ENCODE assay signal across 32 cellular contexts in the genomic region with DNA sequence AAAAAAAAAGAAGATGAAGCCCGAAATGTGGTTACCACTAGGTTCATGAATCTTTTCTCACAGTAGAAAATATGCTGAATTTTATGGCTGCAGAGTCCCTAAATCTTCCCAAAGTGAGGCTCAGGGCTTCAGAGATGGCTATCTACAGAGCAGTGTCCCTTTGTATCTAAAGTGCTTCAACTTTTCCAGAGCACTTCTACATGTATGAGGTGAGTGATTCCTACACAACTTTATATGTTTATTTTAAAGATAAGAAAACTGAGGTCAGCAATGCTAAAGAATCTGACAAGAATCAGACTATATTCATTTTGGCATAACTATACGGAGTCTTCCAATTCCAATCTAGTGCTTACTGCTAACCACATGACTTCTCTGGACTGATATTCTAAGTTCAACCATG.
"Had no signal": no experiment of that assay in that cellular context is flagged by ENCODE, and none has a peak within 500 bp of the region (broad histone marks: within the 10 kb centered on the region; RNA-seq: fewer than 3 reads in every experiment).

No MANE protein-coding gene starts in this region.

- H3K4me1 Mint-ChIP-seq: activated CD4-positive, alpha-beta T cell treated with anti-CD3 and anti-CD28 coated beads, Interleukin-2, amount 10 ng/mL, durations not matched to agents 24 days and 14 days had no signal

- H3K9me3 ChIP-seq: body of pancreas, breast epithelium, SJCRH30 had no signal

- DNase-seq: activated CD4-positive, alpha-beta T cell treated with anti-CD3 and anti-CD28 coated beads, Interleukin-2, amount 10 ng/mL, durations not matched to agents 24 days and 14 days; activated CD4-positive, alpha-beta T cell treated with anti-CD3 and anti-CD28 coated beads, Interleukin-2, amount 50 U/mL, for 4 hours; activated CD4-positive, CD25-positive, alpha-beta regulatory T cell; activated CD8-positive, alpha-beta T cell treated with anti-CD3 and anti-CD28 coated beads for 36 hours; activated gamma-delta T cell; activated naive CD4-positive, alpha-beta T cell treated with Interleukin-2 at 50 U/mL for 16 hours; activated naive CD8-positive, alpha-beta T cell treated with anti-CD3 and anti-CD28 coated beads, Interleukin-2, amount 10 ng/mL, durations not matched to agents 7 days and 5 days; activated T-cell treated with anti-CD3 and anti-CD28 coated beads, Interleukin-2, amount 50 U/mL, for 1 hour; amygdala; Karpas-422; KBM-7; NCI-H1048; NCI-H1105 treated with DMSO at 0.1 percent for 48 hours; NCI-H1436; NCI-H1694; NCI-H1930; NCI-H2081 treated with DMSO at 0.1 percent for 48 hours; NCI-H226; NCI-H524 treated with DMSO at 0.1 percent for 48 hours; NK-92 treated with Interleukin-12 subunit alpha and Interleukin-12 subunit beta, amount 100 ng/mL, for 24 hours; SHP77; SJCRH30; T-helper 1 cell; T-helper 2 cell; T-helper 9 cell; WERI-Rb-1 had no signal

- H3K4me1 ChIP-seq: SJCRH30 had no signal

- H3K36me3 ChIP-seq: breast epithelium, WERI-Rb-1 had no signal

- H3K4me3 ChIP-seq: body of pancreas, breast epithelium, SJCRH30, SK-N-MC had no signal

- H3K9me3 Mint-ChIP-seq: activated CD4-positive, alpha-beta T cell treated with anti-CD3 and anti-CD28 coated beads, Interleukin-2, amount 10 ng/mL, durations not matched to agents 24 days and 14 days; activated CD8-positive, alpha-beta T cell treated with anti-CD3 and anti-CD28 coated beads for 36 hours; activated naive CD4-positive, alpha-beta T cell treated with anti-CD3 and anti-CD28 coated beads, Interleukin-2, amount 50 U/mL, for 24 hours; activated naive CD8-positive, alpha-beta T cell treated with anti-CD3 and anti-CD28 coated beads, Interleukin-2, amount 10 ng/mL, durations not matched to agents 7 days and 5 days; activated T-helper 2 cell treated with anti-CD3 and anti-CD28 coated beads, Interferon-gamma antibody, Interleukin-2, Interleukin-4, amounts not matched to agents 10 μg/mL and 5 μg/mL and 100 μg/mL, durations not matched to agents 14 hours and 24 hours and 36 hours; IgD-negative memory B cell had no signal

- H3K27me3 Mint-ChIP-seq: activated CD4-positive, alpha-beta T cell treated with anti-CD3 and anti-CD28 coated beads, Interleukin-2, amount 10 ng/mL, durations not matched to agents 24 days and 14 days; activated CD8-positive, alpha-beta T cell treated with anti-CD3 and anti-CD28 coated beads for 36 hours; activated naive CD4-positive, alpha-beta T cell treated with anti-CD3 and anti-CD28 coated beads, Interleukin-2, amount 50 U/mL, for 24 hours; activated naive CD8-positive, alpha-beta T cell treated with anti-CD3 and anti-CD28 coated beads, Interleukin-2, amount 10 ng/mL, durations not matched to agents 7 days and 5 days; IgD-negative memory B cell had no signal

- H3K27ac ChIP-seq: body of pancreas, breast epithelium, SJCRH30, SK-N-MC, WERI-Rb-1 had no signal

- ATAC-seq: activated CD8-positive, alpha-beta T cell treated with anti-CD3 and anti-CD28 coated beads for 36 hours; body of pancreas had no signal

- H3K27me3 ChIP-seq: body of pancreas, breast epithelium, SJCRH30 had no signal

- H3K4me3 Mint-ChIP-seq: activated CD4-positive, alpha-beta T cell treated with anti-CD3 and anti-CD28 coated beads, Interleukin-2, amount 10 ng/mL, durations not matched to agents 24 days and 14 days; activated CD8-positive, alpha-beta T cell treated with anti-CD3 and anti-CD28 coated beads for 36 hours; activated naive CD4-positive, alpha-beta T cell treated with anti-CD3 and anti-CD28 coated beads, Interleukin-2, amount 50 U/mL, for 24 hours; activated naive CD8-positive, alpha-beta T cell treated with anti-CD3 and anti-CD28 coated beads, Interleukin-2, amount 10 ng/mL, durations not matched to agents 7 days and 5 days; IgD-negative memory B cell had no signal
